8 cellular contexts compared by ENCODE assay signal in the genomic region with DNA sequence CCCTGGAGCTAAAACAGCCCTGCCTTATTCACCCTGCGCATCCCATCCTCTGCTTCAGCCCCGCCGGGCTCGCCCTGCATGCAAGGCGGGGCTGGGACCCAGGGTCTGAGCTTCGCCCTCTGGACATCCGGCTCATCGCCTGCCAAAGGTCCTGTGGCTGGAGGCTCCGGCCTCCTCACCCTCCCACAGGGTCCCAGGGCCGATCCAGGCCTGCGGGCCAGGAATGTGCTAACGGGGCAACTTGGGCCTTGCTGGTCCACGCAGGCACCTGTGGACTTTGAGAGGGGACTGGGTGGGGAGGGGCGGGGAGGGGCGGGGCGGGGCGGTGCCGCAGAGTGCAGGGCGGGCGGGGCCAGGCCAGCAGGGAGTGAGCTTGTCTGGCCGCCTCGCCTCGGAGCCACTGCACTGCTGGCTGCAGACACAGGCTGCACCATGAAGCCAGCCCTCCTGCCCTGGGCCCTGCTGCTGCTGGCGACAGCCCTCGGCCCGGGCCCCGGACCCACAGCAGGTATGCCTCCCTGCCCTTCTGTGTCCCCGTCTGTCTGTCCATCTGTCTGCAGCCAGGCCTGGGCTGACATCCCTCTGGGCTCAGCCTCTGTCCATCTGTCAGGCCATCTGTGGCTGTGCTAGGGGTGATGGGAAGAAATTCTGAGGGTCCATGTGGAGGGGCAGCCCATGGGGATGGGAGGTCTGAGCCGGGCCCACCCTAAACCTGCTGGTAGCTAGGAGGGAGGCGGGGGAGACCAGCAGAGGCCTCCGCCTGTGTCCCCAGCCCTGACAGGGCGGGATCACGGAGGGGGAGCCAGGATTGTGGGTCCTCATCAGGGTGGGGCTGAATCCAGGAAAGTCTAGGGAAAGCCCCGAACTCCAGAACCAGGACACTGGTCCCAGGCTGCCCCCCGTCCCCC. TPM values are rescaled to one million over a fixed set of nuclear protein-coding genes. Genes with fewer than 3 reads are reported as not detected.
DNase-seq lines count a peak whose midpoint lies in the region; ATAC-seq and TF ChIP-seq lines count a peak whose summit lies in the region.

A gene with protein sequence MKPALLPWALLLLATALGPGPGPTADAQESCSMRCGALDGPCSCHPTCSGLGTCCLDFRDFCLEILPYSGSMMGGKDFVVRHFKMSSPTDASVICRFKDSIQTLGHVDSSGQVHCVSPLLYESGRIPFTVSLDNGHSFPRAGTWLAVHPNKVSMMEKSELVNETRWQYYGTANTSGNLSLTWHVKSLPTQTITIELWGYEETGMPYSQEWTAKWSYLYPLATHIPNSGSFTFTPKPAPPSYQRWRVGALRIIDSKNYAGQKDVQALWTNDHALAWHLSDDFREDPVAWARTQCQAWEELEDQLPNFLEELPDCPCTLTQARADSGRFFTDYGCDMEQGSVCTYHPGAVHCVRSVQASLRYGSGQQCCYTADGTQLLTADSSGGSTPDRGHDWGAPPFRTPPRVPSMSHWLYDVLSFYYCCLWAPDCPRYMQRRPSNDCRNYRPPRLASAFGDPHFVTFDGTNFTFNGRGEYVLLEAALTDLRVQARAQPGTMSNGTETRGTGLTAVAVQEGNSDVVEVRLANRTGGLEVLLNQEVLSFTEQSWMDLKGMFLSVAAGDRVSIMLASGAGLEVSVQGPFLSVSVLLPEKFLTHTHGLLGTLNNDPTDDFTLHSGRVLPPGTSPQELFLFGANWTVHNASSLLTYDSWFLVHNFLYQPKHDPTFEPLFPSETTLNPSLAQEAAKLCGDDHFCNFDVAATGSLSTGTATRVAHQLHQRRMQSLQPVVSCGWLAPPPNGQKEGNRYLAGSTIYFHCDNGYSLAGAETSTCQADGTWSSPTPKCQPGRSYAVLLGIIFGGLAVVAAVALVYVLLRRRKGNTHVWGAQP (plus strand): TSS at position 400 of the 908 bp plus-strand sequence. CDS start 33 bp downstream, at position 433.

- no peak for TF ChIP-seq EP300 in suprapubic skin (IDR thresholded peaks at IDR 0.05)

- 42% methylated on average over 26 of the region's 35 CpGs for WGBS in suprapubic skin

- H3K9ac ChIP-seq in Karpas-422 (ENCODE audit: low read length): peak within 1 kb of the TSS; percentile 17; the same call in 1 of the 2 replicates

- no peaks in the 10 kb centered on the region for H3K79me2 ChIP-seq in Karpas-422 (ENCODE audit: low read length)

- H3K9me3 ChIP-seq in Karpas-422 (ENCODE audit: low read length): no peaks in the 10 kb centered on the region
- no peaks in the 10 kb centered on the region for H3K9me3 ChIP-seq in ascending aorta
- H3K9me3 ChIP-seq in suprapubic skin: no peaks in the 10 kb centered on the region

- H3K9me2 ChIP-seq in Karpas-422 (replicated peaks; ENCODE audit: insufficient read depth, low read length): no peaks in the 10 kb centered on the region

- H3K27me3 ChIP-seq in Karpas-422 (ENCODE audit: low read length) (no peaks in the 10 kb centered on the region), ascending aorta (no peaks in the 10 kb centered on the region), suprapubic skin (no peaks in the 10 kb centered on the region)

- H3K36me3 ChIP-seq in Karpas-422 (ENCODE audit: insufficient read depth, low read length) (no peaks in the 10 kb centered on the region), ascending aorta (peaks cover 14 to 18% of the 10 kb centered on the region in 2 donors), suprapubic skin (peaks cover 22% of the 10 kb centered on the region)

- H3K4me1 ChIP-seq in Karpas-422 (ENCODE audit: low read length): peaks cover 24% of the 10 kb centered on the region
- H3K4me1 ChIP-seq in ascending aorta: peaks cover 11 to 63% of the 10 kb centered on the region in 2 donors
- H3K4me1 ChIP-seq in suprapubic skin: peaks cover 47% of the 10 kb centered on the region

- H3K4me2 ChIP-seq in Karpas-422 (ENCODE audit: low read depth, low read length, poor library complexity, severe bottlenecking): peak within 1 kb of the TSS; percentile 21

- H2AFZ ChIP-seq in Karpas-422 (ENCODE audit: low read length): no peak within 1 kb of the TSS

- DNase-seq in Karpas-422: peak; percentile 59
- DNase-seq in ascending aorta (ENCODE audit: low spot score in 2 of 2): no peak
- DNase-seq in islet precursor cell: peak; percentile 83
- no peak for DNase-seq in suprapubic skin (ENCODE audit: low spot score in 2 of 2)
- DNase-seq in NCI-H2081 (lab: John Stamatoyannopoulos, UW): no peak
- no peak for DNase-seq in NCI-H1105 treated with DMSO at 0.1 percent for 48 hours (lab: John Stamatoyannopoulos, UW)
- no peak for DNase-seq in activated T-cell treated with anti-CD3 and anti-CD28 coated beads, Interleukin-2, amount 50 U/mL, for 1 hour

- no peak for TF ChIP-seq CTCF in ascending aorta (IDR thresholded peaks at IDR 0.05)
- no peak for TF ChIP-seq CTCF in suprapubic skin (IDR thresholded peaks at IDR 0.05)

- intact Hi-C loops in ascending aorta (cut with DNase I): no loop called here

- TF ChIP-seq POLR2A in suprapubic skin (IDR thresholded peaks at IDR 0.05): no peak

- H4K20me1 ChIP-seq in Karpas-422 (ENCODE audit: insufficient read depth, low read depth, low read length): no peaks in the 10 kb centered on the region

- H3K4me3 ChIP-seq in Karpas-422 (ENCODE audit: low read length): no peak within 1 kb of the TSS
- peak within 1 kb of the TSS; percentile 28 to 44 for H3K4me3 ChIP-seq in ascending aorta
- H3K4me3 ChIP-seq in suprapubic skin: peak within 1 kb of the TSS; percentile 2

- no peak for ATAC-seq in HG03521 (IDR thresholded peaks at IDR 0.05; ENCODE audit: unreplicated experiment)

- H3K27ac ChIP-seq in Karpas-422 (ENCODE audit: low read length) (0 out of 2 replicates have a peak within 1 kb of the TSS, but pooled peaks have one; percentile 12), ascending aorta (peak within 1 kb of the TSS; percentile 84 to 92), suprapubic skin (peak within 1 kb of the TSS; percentile 14)

RNA-seq across cellular contexts. Expression of the gene that starts here (rescaled TPM):
- total RNA-seq in Karpas-422 (2014; rRNA removed; shearing (Covaris generic); ENCODE audit: low replicate concordance): 0.14 and 0.26 TPM in 2 replicates
- total RNA-seq in ascending aorta: 51.0 TPM
- total RNA-seq in suprapubic skin: 10 to 100 TPM in 3 of 4 donors, 1 to 10 TPM in 1; 5.1 to 41.4 (median 29.0) TPM

Comparison
In these comparisons a context has a peak if more than half of its experiments do, and no peak if none do; other contexts are left out.
1. Peak in DNase-seq, H3K27ac ChIP-seq, H3K9ac ChIP-seq and H3K4me2 ChIP-seq in Karpas-422; RNA of the gene not detected or under 1 TPM.
2. H3K27ac ChIP-seq: peak in every context shown above with its lines; median percentile 88 in ascending aorta; 14 in suprapubic skin; 12 in Karpas-422.